Comparison of ENCODE assay signal across 1 cellular context in the genomic region with DNA sequence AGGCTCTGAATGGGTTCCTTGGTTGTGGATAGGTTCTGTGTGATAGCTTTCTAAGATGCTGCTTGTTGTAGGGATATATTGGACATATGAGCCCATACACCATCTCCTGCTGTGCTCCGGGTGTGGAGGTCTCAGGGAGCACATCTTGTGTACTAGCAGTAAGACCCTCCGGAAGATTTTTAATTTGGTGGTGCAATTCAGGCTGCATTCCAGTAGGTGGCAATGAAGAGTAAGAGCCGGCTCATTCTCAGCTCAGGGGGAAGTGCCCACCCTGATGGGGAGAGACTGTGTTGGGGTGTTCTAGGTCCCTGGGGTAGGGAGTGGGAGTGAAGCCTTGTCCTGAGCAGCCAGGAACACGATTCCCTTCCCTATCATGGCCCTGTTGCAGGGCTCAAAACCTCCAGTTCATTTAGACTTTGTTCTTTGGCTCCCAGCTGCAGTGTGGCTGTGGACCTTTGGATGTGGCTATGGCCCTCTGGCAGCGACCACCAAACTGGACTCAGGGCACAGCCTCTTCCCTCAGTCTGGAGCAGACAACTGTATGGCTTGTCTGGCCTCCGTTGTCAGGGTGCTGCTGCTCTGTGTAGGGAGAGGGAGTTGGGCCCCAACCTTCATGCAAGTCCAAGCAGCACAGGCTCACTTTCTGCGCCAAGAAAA.
TF ChIP-seq lines count a peak whose summit lies in the region.

No MANE protein-coding gene starts in this region.

TF ChIP-seq in H1, 55 proteins besides CTCF, POLR2A, EP300 and RAD21 (continued from another document):
- TF ChIP-seq PHF8 (conservative IDR thresholded peaks at IDR 0.05; ENCODE audit: low read depth, low read length) (no peak), HDAC6 (IDR thresholded peaks at IDR 0.05; ENCODE audit: low read depth, low read length) (no peak)
